In genomic region chr11:19723572-19724342, GRCh38 we compare ENCODE assay signal across 8 cellular contexts. TPM values are rescaled to one million over a fixed set of nuclear protein-coding genes. Genes with fewer than 3 reads are reported as not detected.
DNase-seq lines count a peak whose midpoint lies in the region; ATAC-seq and TF ChIP-seq lines count a peak whose summit lies in the region.

No MANE protein-coding gene starts in this region.

- H3K9ac ChIP-seq in GM23248 (0 out of 2 replicates have a peak overlapping the region, but pooled peaks have one; percentile 22), skeletal muscle satellite cell (ENCODE audit: low read depth, low read length) (peak overlapping the region; percentile 5)

- no peak for ATAC-seq in GM19463 (IDR thresholded peaks at IDR 0.05; ENCODE audit: unreplicated experiment)
- no peak for ATAC-seq in HG03108 (IDR thresholded peaks at IDR 0.05; ENCODE audit: unreplicated experiment)

- H3K4me3 ChIP-seq in GM23248 (no peak overlapping the region), fibroblast of mammary gland (ENCODE audit: control insufficient read depth, low read depth, low read length) (no peak overlapping the region), skeletal muscle satellite cell (ENCODE audit: low read length) (no peak overlapping the region)

- H3K4me1 ChIP-seq in GM23248 (ENCODE audit: insufficient read depth): peaks cover 23% of the 10 kb centered on the region
- peaks cover 66% of the 10 kb centered on the region for H3K4me1 ChIP-seq in skeletal muscle satellite cell (ENCODE audit: control insufficient read depth, insufficient read depth, low read length)

- H3K27ac ChIP-seq in GM23248: peak overlapping the region; percentile 30

- no peaks in the 10 kb centered on the region for H3K9me2 ChIP-seq in GM23248 (ENCODE audit: insufficient read depth)

- H3K27me3 ChIP-seq in GM23248 (replicated peaks; ENCODE audit: insufficient read depth): no peaks in the 10 kb centered on the region
- H3K27me3 ChIP-seq in skeletal muscle satellite cell (ENCODE audit: control insufficient read depth, insufficient read depth, low read length): no peaks in the 10 kb centered on the region

- H4K20me1 ChIP-seq in GM23248 (ENCODE audit: insufficient read depth): peaks cover 10% of the 10 kb centered on the region; the same call in 1 of the 2 replicates

- WGBS in GM23248 (ENCODE audit: low coverage in 1 of 2, low lambda C conversion rate in 2 of 2, missing lambda C conversion rate in 2 of 2), 2 experiments: 4% methylated on average over 5 of the region's 5 CpGs

- no peak overlapping the region for H2AFZ ChIP-seq in GM23248

- TF ChIP-seq CTCF in fibroblast of mammary gland (conservative IDR thresholded peaks at IDR 0.05; ENCODE audit: control insufficient read depth, insufficient read depth, low read depth, low read length): no peak

- peaks cover 33% of the 10 kb centered on the region for H3F3A ChIP-seq in GM23248 (ENCODE audit: insufficient read depth)

- peak; percentile 70 for DNase-seq in GM23248
- peak; percentile 25 for DNase-seq in activated T-cell treated with anti-CD3 and anti-CD28 coated beads for 24 hours (ENCODE audit: low read depth)
- DNase-seq in fibroblast of mammary gland (ENCODE audit: low read depth): peak; percentile 52
- no peak for DNase-seq in cerebellum (ENCODE audit: low spot score)
- DNase-seq in NCI-H1694 treated with DMSO at 0.1 percent for 48 hours (lab: John Stamatoyannopoulos, UW): no peak

- H3K36me3 ChIP-seq in GM23248 (ENCODE audit: low read depth) (0 out of 2 replicates have a peak, but pooled peaks cover 6% of the 10 kb centered on the region), skeletal muscle satellite cell (ENCODE audit: insufficient read depth, low read length) (peaks cover 91% of the 10 kb centered on the region)

- peak overlapping the region; percentile 13 for H3K4me2 ChIP-seq in GM23248 (ENCODE audit: unreplicated experiment)
- peak overlapping the region; percentile 40 for H3K4me2 ChIP-seq in skeletal muscle satellite cell (ENCODE audit: low read length)

- H3K79me2 ChIP-seq in GM23248 (ENCODE audit: insufficient read depth): peaks cover 100% of the 10 kb centered on the region

- in situ Hi-C loops in GM23248 (cut with MboI): no loop called here

- no peaks in the 10 kb centered on the region for H3K9me3 ChIP-seq in GM23248 (ENCODE audit: low read depth)
- H3K9me3 ChIP-seq in skeletal muscle satellite cell (replicated peaks; ENCODE audit: low read length): no peaks in the 10 kb centered on the region

RNA-seq across cellular contexts. Expression of gene NAV2, which starts 11.1 kb away (rescaled TPM):
- 11.9 and 12.0 TPM in 2 replicates for total RNA-seq in GM23248 (2014; rRNA removed; shearing (Covaris generic))
- polyA plus RNA-seq in GM23248 (2016; fragmentation: Nextera tagmentation; extraction: Ambion mirVana): 4.1 and 5.7 TPM in 2 replicates
- total RNA-seq in skeletal muscle satellite cell (2012; rRNA removed): 35.2 and 36.8 TPM in 2 replicates
- total RNA-seq in cerebellum: 18.3 TPM

Comparison
In these comparisons a context has a peak if more than half of its experiments do, and no peak if none do; other contexts are left out.
1. DNase-seq: peak in GM23248 (single experiment), activated T-cell treated with anti-CD3 and anti-CD28 coated beads for 24 hours (single experiment) and fibroblast of mammary gland (single experiment); none in cerebellum (single experiment) and NCI-H1694 treated with DMSO at 0.1 percent for 48 hours (single experiment).